9 cellular contexts compared by ENCODE assay signal in the genomic region with DNA sequence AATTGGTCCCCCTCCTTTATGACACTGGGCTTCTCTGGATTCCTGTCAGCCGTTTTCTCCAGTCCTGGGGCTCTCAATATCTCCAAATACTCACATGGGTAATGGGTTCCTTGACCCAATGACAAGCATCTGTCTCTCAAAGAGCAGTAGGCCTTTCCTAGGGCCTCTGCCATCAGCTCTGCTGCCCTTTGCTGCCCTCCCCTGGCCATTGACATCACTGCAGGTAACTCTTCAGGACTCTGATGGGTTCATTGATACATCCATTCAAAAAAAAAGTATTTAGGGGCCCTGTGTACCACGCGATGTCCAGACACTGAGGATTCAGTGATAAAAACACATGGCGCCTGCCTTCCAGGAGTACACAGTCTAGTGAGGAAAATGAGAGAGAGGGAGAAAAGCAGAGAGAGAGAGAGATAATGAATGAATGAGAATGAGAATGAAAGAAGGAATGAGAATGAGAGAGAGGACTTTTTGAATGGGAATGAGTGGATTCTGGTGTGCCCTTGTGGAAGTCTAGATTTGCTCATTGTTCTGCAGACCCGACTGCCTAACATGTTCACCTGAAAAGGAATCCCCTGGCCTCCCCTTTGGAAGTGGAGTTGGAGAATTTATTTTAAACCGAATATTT. TPM values are rescaled to one million over a fixed set of nuclear protein-coding genes. Genes with fewer than 3 reads are reported as not detected.
DNase-seq lines count a peak whose midpoint lies in the region; ATAC-seq and TF ChIP-seq lines count a peak whose summit lies in the region.
"Had no signal": no experiment of that assay in that cellular context is flagged by ENCODE, and none has a peak within 500 bp of the region (broad histone marks: within the 10 kb centered on the region; RNA-seq: fewer than 3 reads in every experiment).

No MANE protein-coding gene starts in this region.

- intact Hi-C loops in tibial artery (cut with DNase I; ENCODE audit: low total_unique reads): loop anchor here (2.0 kb wide), 1 partner anchor 630 kb away; no protein-coding TSS in a partner anchor

- no peaks in the 10 kb centered on the region for H3K9me3 Mint-ChIP-seq in activated T-helper 17 cell treated with anti-CD3 and anti-CD28 coated beads, Interleukin-2, amount 50 U/mL, for 72 hours
- H3K9me3 Mint-ChIP-seq in osteocyte (ENCODE audit: unreplicated experiment): no peaks in the 10 kb centered on the region
- H3K9me3 Mint-ChIP-seq: dendritic cell treated with granulocyte-macrophage colony-stimulating factor and Interleukin-4, amounts not matched to agents 40 ng/mL and 50 ng/mL, for 4 days had no signal

- H3K36me3 ChIP-seq in Peyer's patch: no peaks in the 10 kb centered on the region
- peaks cover 0 to 14% (median 0%) of the 10 kb centered on the region in 3 donors for H3K36me3 ChIP-seq in tibial artery

- H3K9me3 ChIP-seq in Peyer's patch: no peaks in the 10 kb centered on the region
- no peaks in the 10 kb centered on the region for H3K9me3 ChIP-seq in tibial artery

- H3K4me3 ChIP-seq in Peyer's patch (no peak overlapping the region), tibial artery (no peak overlapping the region)

- H3K27me3 ChIP-seq in Peyer's patch (no peaks in the 10 kb centered on the region), tibial artery (no peaks in the 10 kb centered on the region)

- ATAC-seq in GM19397 (IDR thresholded peaks at IDR 0.05; ENCODE audit: unreplicated experiment) (peak; percentile 89), HG03457 (IDR thresholded peaks at IDR 0.05; ENCODE audit: unreplicated experiment) (peak; percentile 71)
- peak; percentile 81 for ATAC-seq in activated T-helper 17 cell treated with anti-CD3 and anti-CD28 coated beads, Interleukin-2, amount 50 U/mL, for 72 hours (replicated peaks)

- H3K27ac ChIP-seq in Peyer's patch: no peak overlapping the region
- H3K27ac ChIP-seq in tibial artery: no peak overlapping the region

- peaks cover 3% of the 10 kb centered on the region for H3K27me3 Mint-ChIP-seq in activated T-helper 17 cell treated with anti-CD3 and anti-CD28 coated beads, Interleukin-2, amount 50 U/mL, for 72 hours
- H3K27me3 Mint-ChIP-seq in osteocyte (ENCODE audit: unreplicated experiment): peaks cover 6% of the 10 kb centered on the region

- H3K36me3 Mint-ChIP-seq in activated T-helper 17 cell treated with anti-CD3 and anti-CD28 coated beads, Interleukin-2, amount 50 U/mL, for 72 hours (ENCODE audit: low read depth): no peaks in the 10 kb centered on the region
- H3K36me3 Mint-ChIP-seq in osteocyte (ENCODE audit: unreplicated experiment): no peaks in the 10 kb centered on the region

- no peaks in the 10 kb centered on the region for H3K4me1 ChIP-seq in Peyer's patch
- no peaks in the 10 kb centered on the region for H3K4me1 ChIP-seq in tibial artery

- H3K27ac Mint-ChIP-seq in activated T-helper 17 cell treated with anti-CD3 and anti-CD28 coated beads, Interleukin-2, amount 50 U/mL, for 72 hours: no peak overlapping the region
- no peak overlapping the region for H3K27ac Mint-ChIP-seq in osteocyte (ENCODE audit: unreplicated experiment)
- H3K27ac Mint-ChIP-seq: dendritic cell treated with granulocyte-macrophage colony-stimulating factor and Interleukin-4, amounts not matched to agents 40 ng/mL and 50 ng/mL, for 4 days had no signal

- H3K4me3 Mint-ChIP-seq in activated T-helper 17 cell treated with anti-CD3 and anti-CD28 coated beads, Interleukin-2, amount 50 U/mL, for 72 hours: no peak overlapping the region
- H3K4me3 Mint-ChIP-seq in osteocyte (ENCODE audit: unreplicated experiment): no peak overlapping the region
- H3K4me3 Mint-ChIP-seq: dendritic cell treated with granulocyte-macrophage colony-stimulating factor and Interleukin-4, amounts not matched to agents 40 ng/mL and 50 ng/mL, for 4 days had no signal

- peak; percentile 54 to 86 (median 70) for TF ChIP-seq CTCF in Peyer's patch (IDR thresholded peaks at IDR 0.05)
- peak; percentile 87 for TF ChIP-seq CTCF in osteocyte (IDR thresholded peaks at IDR 0.05)
- TF ChIP-seq CTCF in tibial artery (IDR thresholded peaks at IDR 0.05): peak; percentile 64 to 80

- H3K4me1 Mint-ChIP-seq in activated T-helper 17 cell treated with anti-CD3 and anti-CD28 coated beads, Interleukin-2, amount 50 U/mL, for 72 hours: no peaks in the 10 kb centered on the region
- no peaks in the 10 kb centered on the region for H3K4me1 Mint-ChIP-seq in osteocyte (ENCODE audit: unreplicated experiment)

- TF ChIP-seq POLR2A in Peyer's patch (IDR thresholded peaks at IDR 0.05): no peak

- DNase-seq in D341Med (ENCODE audit: low spot score) (peak; percentile 68), Peyer's patch (peak; percentile 74 to 91 (median 74)), foreskin melanocyte (peak; percentile 48), osteocyte (ENCODE audit: extremely low spot score, unreplicated experiment) (peak; percentile 87), tibial artery (peak; percentile 72 to 78)

RNA-seq across cellular contexts. Expression of a gene that starts 42.6 kb away (rescaled TPM):
- total RNA-seq in Peyer's patch (1 to 10 TPM; 2.3 to 8.4 (median 3.2) TPM), osteocyte (59.7 and 66.6 TPM in 2 replicates)
- not detected for total RNA-seq in activated T-helper 17 cell treated with anti-CD3 and anti-CD28 coated beads, Interleukin-2, amount 50 U/mL, for 72 hours
